Comparison of ENCODE assay signal across 8 cellular contexts in the genomic region with DNA sequence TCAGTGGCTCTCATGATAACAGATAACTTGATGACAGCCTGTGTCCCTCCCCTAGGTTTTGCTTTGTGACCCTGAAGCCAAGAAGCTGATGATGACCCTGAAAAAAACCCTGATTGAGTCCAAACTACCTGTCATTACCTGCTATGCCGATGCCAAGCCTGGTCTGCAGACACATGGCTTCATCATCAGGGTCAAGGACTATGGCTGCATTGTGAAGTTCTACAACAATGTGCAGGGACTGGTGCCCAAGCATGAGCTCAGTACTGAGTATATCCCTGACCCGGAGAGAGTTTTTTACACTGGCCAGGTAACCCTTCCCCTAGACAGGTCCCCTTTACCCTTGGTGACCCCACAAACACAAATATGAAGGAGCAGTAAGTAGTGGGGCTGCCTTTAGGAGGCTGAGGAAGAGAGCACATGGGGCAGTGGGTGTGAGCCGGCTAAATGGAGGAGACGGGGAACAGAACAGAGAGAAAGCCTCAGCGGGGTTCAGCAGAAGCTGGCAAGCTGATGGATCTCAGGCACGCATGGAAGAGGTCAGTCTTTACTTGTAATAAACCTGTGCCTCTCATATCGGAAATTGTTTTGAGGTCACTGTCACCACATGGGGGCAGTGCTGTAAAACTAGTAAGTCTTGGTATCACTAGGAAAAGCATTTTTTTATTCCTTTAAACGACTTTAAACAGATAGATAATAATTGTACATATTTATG. TPM values are rescaled to one million over a fixed set of nuclear protein-coding genes. Genes with fewer than 3 reads are reported as not detected.
DNase-seq lines count a peak whose midpoint lies in the region; ATAC-seq and TF ChIP-seq lines count a peak whose summit lies in the region.

No MANE protein-coding gene starts in this region.

- TF ChIP-seq CTCF in C4-2B (conservative IDR thresholded peaks at IDR 0.05): peak; percentile 70
- peak; percentile 66 for TF ChIP-seq CTCF in GM23338 (conservative IDR thresholded peaks at IDR 0.05; ENCODE audit: low read depth in 2 of 2)
- TF ChIP-seq CTCF in gastroesophageal sphincter (IDR thresholded peaks at IDR 0.05): peak; percentile 57 to 68 (median 66)

- no peaks in the 10 kb centered on the region for H3K9me2 ChIP-seq in GM23338 (ENCODE audit: insufficient read depth)

- H3K27me3 Mint-ChIP-seq in GM23338 (ENCODE audit: insufficient read depth, low read depth, poor library complexity): peaks cover 2% of the 10 kb centered on the region

- no peaks in the 10 kb centered on the region for H3K9me3 Mint-ChIP-seq in GM23338

- H3K27ac Mint-ChIP-seq in GM23338: no peak overlapping the region

- ATAC-seq in GM23338 (peak; percentile 25; the same call in 2 of the 3 replicates), gastroesophageal sphincter (no peak), HG02610 (IDR thresholded peaks at IDR 0.05; ENCODE audit: unreplicated experiment) (no peak), GM18870 (IDR thresholded peaks at IDR 0.05; ENCODE audit: unreplicated experiment) (no peak)

- no peak for TF ChIP-seq POLR2A in gastroesophageal sphincter (IDR thresholded peaks at IDR 0.05)

- peak; percentile 62 for DNase-seq in GM23338 (ENCODE audit: low spot score)
- DNase-seq in OCI-M1 (lab: John Stamatoyannopoulos, UW): peak; percentile 78
- peak; percentile 14 to 24 for DNase-seq in activated T-helper 1 cell treated with anti-CD3 and anti-CD28 coated beads, Interleukin-2, amount 50 U/mL, for 16 hours (ENCODE audit: low read depth in 1 of 2, low spot score in 1 of 2)
- DNase-seq in pons (ENCODE audit: low spot score): peak; percentile 75

- peaks cover 21% of the 10 kb centered on the region for H4K20me1 ChIP-seq in GM23338 (replicated peaks; ENCODE audit: insufficient read depth)

- peaks cover 95% of the 10 kb centered on the region for H3K36me3 Mint-ChIP-seq in GM23338 (ENCODE audit: low read depth)

- no peak overlapping the region for H3K27ac ChIP-seq in C4-2B
- H3K27ac ChIP-seq in GM23338 (ENCODE audit: low read depth): no peak overlapping the region
- no peak overlapping the region for H3K27ac ChIP-seq in gastroesophageal sphincter

- H3K79me2 ChIP-seq in GM23338 (replicated peaks; ENCODE audit: insufficient read depth): no peaks in the 10 kb centered on the region

- no peak overlapping the region for H2AFZ ChIP-seq in GM23338

- TF ChIP-seq EP300 in gastroesophageal sphincter (IDR thresholded peaks at IDR 0.05): no peak

- 13% methylated on average over 4 to 5 of the region's 8 CpGs for WGBS in gastroesophageal sphincter (ENCODE audit: low coverage in 1 of 2), 2 donors

- no peaks in the 10 kb centered on the region for H3K9me3 ChIP-seq in gastroesophageal sphincter

- H3K4me1 Mint-ChIP-seq in GM23338: no peaks in the 10 kb centered on the region

- H3F3A ChIP-seq in GM23338 (replicated peaks; ENCODE audit: low read depth): peaks cover 5% of the 10 kb centered on the region; the same call in 1 of the 2 replicates

- no peak overlapping the region for H3K4me2 ChIP-seq in GM23338

- H3K27me3 ChIP-seq in GM23338 (ENCODE audit: insufficient read depth) (no peaks in the 10 kb centered on the region), gastroesophageal sphincter (no peaks in the 10 kb centered on the region)

- H3K4me1 ChIP-seq in GM23338 (ENCODE audit: insufficient read depth) (no peaks in the 10 kb centered on the region), gastroesophageal sphincter (no peaks in the 10 kb centered on the region)

- H3K4me3 ChIP-seq in GM23338: no peak overlapping the region
- H3K4me3 ChIP-seq in gastroesophageal sphincter: no peak overlapping the region

- H3K36me3 ChIP-seq in GM23338 (ENCODE audit: insufficient read depth) (peaks cover 87% of the 10 kb centered on the region), gastroesophageal sphincter (peaks cover 0 to 100% of the 10 kb centered on the region in 2 donors)

- H3K4me3 Mint-ChIP-seq in GM23338: no peak overlapping the region

TF ChIP-seq in GM23338, 12 proteins besides CTCF, POLR2A, EP300 and RAD21 (continues in another document):
- TF ChIP-seq NANOG (IDR thresholded peaks at IDR 0.05; ENCODE audit: borderline replicate concordance) (no peak), STAT1 (IDR thresholded peaks at IDR 0.05; ENCODE audit: unreplicated experiment) (no peak)
- TF ChIP-seq, protein P1, sequence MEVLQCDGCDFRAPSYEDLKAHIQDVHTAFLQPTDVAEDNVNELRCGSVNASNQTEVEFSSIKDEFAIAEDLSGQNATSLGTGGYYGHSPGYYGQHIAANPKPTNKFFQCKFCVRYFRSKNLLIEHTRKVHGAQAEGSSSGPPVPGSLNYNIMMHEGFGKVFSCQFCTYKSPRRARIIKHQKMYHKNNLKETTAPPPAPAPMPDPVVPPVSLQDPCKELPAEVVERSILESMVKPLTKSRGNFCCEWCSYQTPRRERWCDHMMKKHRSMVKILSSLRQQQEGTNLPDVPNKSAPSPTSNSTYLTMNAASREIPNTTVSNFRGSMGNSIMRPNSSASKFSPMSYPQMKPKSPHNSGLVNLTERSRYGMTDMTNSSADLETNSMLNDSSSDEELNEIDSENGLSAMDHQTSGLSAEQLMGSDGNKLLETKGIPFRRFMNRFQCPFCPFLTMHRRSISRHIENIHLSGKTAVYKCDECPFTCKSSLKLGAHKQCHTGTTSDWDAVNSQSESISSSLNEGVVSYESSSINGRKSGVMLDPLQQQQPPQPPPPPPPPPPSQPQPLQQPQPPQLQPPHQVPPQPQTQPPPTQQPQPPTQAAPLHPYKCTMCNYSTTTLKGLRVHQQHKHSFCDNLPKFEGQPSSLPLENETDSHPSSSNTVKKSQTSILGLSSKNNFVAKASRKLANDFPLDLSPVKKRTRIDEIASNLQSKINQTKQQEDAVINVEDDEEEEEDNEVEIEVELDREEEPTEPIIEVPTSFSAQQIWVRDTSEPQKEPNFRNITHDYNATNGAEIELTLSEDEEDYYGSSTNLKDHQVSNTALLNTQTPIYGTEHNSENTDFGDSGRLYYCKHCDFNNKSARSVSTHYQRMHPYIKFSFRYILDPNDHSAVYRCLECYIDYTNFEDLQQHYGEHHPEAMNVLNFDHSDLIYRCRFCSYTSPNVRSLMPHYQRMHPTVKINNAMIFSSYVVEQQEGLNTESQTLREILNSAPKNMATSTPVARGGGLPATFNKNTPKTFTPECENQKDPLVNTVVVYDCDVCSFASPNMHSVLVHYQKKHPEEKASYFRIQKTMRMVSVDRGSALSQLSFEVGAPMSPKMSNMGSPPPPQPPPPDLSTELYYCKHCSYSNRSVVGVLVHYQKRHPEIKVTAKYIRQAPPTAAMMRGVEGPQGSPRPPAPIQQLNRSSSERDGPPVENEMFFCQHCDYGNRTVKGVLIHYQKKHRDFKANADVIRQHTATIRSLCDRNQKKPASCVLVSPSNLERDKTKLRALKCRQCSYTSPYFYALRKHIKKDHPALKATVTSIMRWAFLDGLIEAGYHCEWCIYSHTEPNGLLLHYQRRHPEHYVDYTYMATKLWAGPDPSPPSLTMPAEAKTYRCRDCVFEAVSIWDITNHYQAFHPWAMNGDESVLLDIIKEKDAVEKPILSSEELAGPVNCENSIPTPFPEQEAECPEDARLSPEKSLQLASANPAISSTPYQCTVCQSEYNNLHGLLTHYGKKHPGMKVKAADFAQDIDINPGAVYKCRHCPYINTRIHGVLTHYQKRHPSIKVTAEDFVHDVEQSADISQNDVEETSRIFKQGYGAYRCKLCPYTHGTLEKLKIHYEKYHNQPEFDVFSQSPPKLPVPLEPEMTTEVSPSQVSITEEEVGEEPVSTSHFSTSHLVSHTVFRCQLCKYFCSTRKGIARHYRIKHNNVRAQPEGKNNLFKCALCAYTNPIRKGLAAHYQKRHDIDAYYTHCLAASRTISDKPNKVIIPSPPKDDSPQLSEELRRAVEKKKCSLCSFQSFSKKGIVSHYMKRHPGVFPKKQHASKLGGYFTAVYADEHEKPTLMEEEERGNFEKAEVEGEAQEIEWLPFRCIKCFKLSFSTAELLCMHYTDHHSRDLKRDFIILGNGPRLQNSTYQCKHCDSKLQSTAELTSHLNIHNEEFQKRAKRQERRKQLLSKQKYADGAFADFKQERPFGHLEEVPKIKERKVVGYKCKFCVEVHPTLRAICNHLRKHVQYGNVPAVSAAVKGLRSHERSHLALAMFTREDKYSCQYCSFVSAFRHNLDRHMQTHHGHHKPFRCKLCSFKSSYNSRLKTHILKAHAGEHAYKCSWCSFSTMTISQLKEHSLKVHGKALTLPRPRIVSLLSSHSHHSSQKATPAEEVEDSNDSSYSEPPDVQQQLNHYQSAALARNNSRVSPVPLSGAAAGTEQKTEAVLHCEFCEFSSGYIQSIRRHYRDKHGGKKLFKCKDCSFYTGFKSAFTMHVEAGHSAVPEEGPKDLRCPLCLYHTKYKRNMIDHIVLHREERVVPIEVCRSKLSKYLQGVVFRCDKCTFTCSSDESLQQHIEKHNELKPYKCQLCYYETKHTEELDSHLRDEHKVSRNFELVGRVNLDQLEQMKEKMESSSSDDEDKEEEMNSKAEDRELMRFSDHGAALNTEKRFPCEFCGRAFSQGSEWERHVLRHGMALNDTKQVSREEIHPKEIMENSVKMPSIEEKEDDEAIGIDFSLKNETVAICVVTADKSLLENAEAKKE (CRISPR knock-in tag; IDR thresholded peaks at IDR 0.05): no peak
- TF ChIP-seq, protein P2, sequence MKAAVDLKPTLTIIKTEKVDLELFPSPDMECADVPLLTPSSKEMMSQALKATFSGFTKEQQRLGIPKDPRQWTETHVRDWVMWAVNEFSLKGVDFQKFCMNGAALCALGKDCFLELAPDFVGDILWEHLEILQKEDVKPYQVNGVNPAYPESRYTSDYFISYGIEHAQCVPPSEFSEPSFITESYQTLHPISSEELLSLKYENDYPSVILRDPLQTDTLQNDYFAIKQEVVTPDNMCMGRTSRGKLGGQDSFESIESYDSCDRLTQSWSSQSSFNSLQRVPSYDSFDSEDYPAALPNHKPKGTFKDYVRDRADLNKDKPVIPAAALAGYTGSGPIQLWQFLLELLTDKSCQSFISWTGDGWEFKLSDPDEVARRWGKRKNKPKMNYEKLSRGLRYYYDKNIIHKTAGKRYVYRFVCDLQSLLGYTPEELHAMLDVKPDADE (IDR thresholded peaks at IDR 0.05): no peak

RNA-seq across cellular contexts. Expression of a gene that starts 20.2 kb away (rescaled TPM):
- total RNA-seq in GM23338 (2014; rRNA removed; shearing (Covaris generic)): 67.0 and 82.1 TPM in 2 replicates
- polyA plus RNA-seq in GM23338 (2016; fragmentation: Nextera tagmentation; extraction: Ambion mirVana): 87.8 and 99.9 TPM in 2 replicates
- 10 to 100 TPM; 14.3 to 21.7 (median 17.6) TPM for total RNA-seq in gastroesophageal sphincter

RNA-seq across cellular contexts. Expression of a gene that starts 20.3 kb away (rescaled TPM):
- 227 and 351 TPM in 2 replicates for total RNA-seq in GM23338 (2014; rRNA removed; shearing (Covaris generic))
- polyA plus RNA-seq in GM23338 (2016; fragmentation: Nextera tagmentation; extraction: Ambion mirVana): 1,139 and 1,414 TPM in 2 replicates
- total RNA-seq in gastroesophageal sphincter: 100 to 1,000 TPM; 321 to 561 (median 470) TPM

RNA-seq across cellular contexts. Expression of a gene that starts 35.6 kb away (rescaled TPM):
- 2.1 and 2.7 TPM in 2 replicates for total RNA-seq in GM23338 (2014; rRNA removed; shearing (Covaris generic))
- 2.1 and 2.2 TPM in 2 replicates for polyA plus RNA-seq in GM23338 (2016; fragmentation: Nextera tagmentation; extraction: Ambion mirVana)
- 10 to 100 TPM; 30.8 to 69.3 (median 49.6) TPM for total RNA-seq in gastroesophageal sphincter

RNA-seq across cellular contexts. Expression of a gene that starts 42.1 kb away (rescaled TPM):
- total RNA-seq in GM23338 (2014; rRNA removed; shearing (Covaris generic)): 0.93 TPM in 1 of 2 replicates, not detected in the other
- polyA plus RNA-seq in GM23338 (2016; fragmentation: Nextera tagmentation; extraction: Ambion mirVana): 0.11 and 0.16 TPM in 2 replicates
- not detected for total RNA-seq in gastroesophageal sphincter

RNA-seq across cellular contexts. Expression of a gene that starts 48.8 kb away (rescaled TPM):
- 22.8 and 25.9 TPM in 2 replicates for total RNA-seq in GM23338 (2014; rRNA removed; shearing (Covaris generic))
- 8.6 and 10.4 TPM in 2 replicates for polyA plus RNA-seq in GM23338 (2016; fragmentation: Nextera tagmentation; extraction: Ambion mirVana)
- total RNA-seq in gastroesophageal sphincter: 1 to 10 TPM; 4.0 to 6.7 (median 4.3) TPM

Comparison
In these comparisons a context has a peak if more than half of its experiments do, and no peak if none do; other contexts are left out.
1. DNase-seq: peak in every context shown above with its lines; median percentile 78 in OCI-M1; 75 in pons; 62 in GM23338; 19 in activated T-helper 1 cell treated with anti-CD3 and anti-CD28 coated beads, Interleukin-2, amount 50 U/mL, for 16 hours.